ENCODE assay signal across 14 cellular contexts in the genomic region with DNA sequence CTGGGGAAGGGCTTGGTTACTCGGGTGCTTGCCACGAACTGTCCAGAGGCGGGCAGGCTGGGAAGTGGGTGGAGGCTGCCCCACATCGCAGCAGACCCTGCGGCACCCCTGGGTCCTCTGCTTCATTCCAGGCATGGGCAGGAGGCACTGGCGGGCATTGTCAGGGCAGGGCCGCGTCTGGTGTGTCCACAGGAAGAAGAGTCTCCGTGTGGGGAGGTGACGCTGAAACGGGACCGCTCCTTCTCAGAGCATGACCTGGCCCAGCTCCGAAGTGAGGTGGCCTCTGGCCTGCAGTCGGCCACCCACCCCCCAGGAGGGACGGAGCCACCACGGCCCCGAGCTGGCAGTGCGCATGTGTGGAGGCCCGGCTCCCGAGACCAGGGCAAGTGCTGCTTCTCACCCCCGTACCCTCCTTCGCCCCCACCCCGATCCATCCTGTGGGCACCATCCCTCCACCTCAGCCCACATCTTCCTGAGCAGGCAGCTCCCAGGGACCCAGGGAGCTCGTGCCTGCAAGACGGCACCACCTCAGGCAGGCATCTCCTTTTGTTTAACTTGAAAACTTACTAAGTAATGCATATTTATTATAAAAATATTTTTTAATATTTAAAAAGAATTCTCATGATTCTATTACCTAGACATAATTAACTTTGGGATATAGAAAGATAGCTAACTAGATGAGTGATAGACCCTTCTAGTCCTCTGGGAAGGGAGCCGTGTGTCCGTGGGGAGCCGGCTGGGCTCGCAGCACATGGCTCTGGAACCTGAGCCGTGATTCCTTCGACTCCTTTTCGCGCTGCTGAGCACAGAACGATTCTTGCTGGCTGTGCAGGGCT. TPM values are rescaled to one million over a fixed set of nuclear protein-coding genes. Genes with fewer than 3 reads are reported as not detected.
A peak's percentile ranks its signal among the peaks of the same experiment; 100 is the strongest.
DNase-seq lines count a peak whose midpoint lies in the region; ATAC-seq, FAIRE-seq and TF ChIP-seq lines count a peak whose summit lies in the region.
"Had no signal": no experiment of that assay in that cellular context is flagged by ENCODE, and none has a peak within 500 bp of the region (broad histone marks: within the 10 kb centered on the region; RNA-seq: fewer than 3 reads in every experiment).

No MANE protein-coding gene starts in this region.

- no peak overlapping the region for H2AK5ac ChIP-seq in neuronal stem cell (ENCODE audit: low read depth, low read length)

- POLR2A ChIA-PET in HEK293 (lab: Yijun Ruan, JAX): interaction anchor here (0.6 to 3.1 kb wide), 4 partner anchors 13 to 44 kb away, joined by 3 to 22 read pairs (median 4); a partner anchor contains a TSS
- POLR2A ChIA-PET in K562 (lab: Yijun Ruan, JAX): interaction anchor here (0.6 to 3.5 kb wide), 3 partner anchors 14 to 152 kb away, joined by 3 to 25 read pairs (median 7); a partner anchor contains a TSS

- TF ChIP-seq CTCF in HEK293 (tag by site-specific recombination; IDR thresholded peaks at IDR 0.05) (no peak), K562 (IDR thresholded peaks at IDR 0.05 in 2 of 3, conservative IDR thresholded peaks at IDR 0.05 in 1 of 3; ENCODE audit: insufficient read depth in 2 of 3, low read depth in 1 of 3, low read length in 3 of 3) (no peak)

- FAIRE-seq in K562 (lab: Jason Lieb, UNC): no peak
- FAIRE-seq: H1 had no signal

- BruUV-seq in K562 (replicated peaks; lab: Mats Ljungman, UMichigan): no TSS peak

- peaks cover 3% of the 10 kb centered on the region for H3K79me1 ChIP-seq in neuronal stem cell (ENCODE audit: low read depth, low read length)

- WGBS in K562 (ENCODE audit: insufficient coverage, low coverage, missing lambda C conversion rate): 62% methylated on average over 28 of the region's 34 CpGs
- WGBS in neuronal stem cell (ENCODE audit: extremely low coverage in 2 of 2, insufficient read length in 2 of 2, insufficient replicate concordance in 1 of 2), 2 donors: no CpG with 5 or more reads among the region's 34 CpGs

- H3K4me3 ChIP-seq in HEK293 (ENCODE audit: low read depth, low read length) (no peak overlapping the region), K562 (no peak overlapping the region), neuronal stem cell (ENCODE audit: low read length in 2 of 2) (no peak overlapping the region)
- H3K4me3 ChIP-seq in effector memory CD4-positive, alpha-beta T cell (ENCODE audit: insufficient read depth, low read depth, low read length, poor library complexity, severe bottlenecking): no peak overlapping the region
- H3K4me3 ChIP-seq: BLaER1 treated with 17β-estradiol and CSF1 and Interleukin-3, amounts not matched to agents 10 nM and 100 nM; HAP-1 had no signal

- peak overlapping the region; percentile 17 for H3K18ac ChIP-seq in neuronal stem cell (ENCODE audit: low read length)

- H3K4me2 ChIP-seq in K562 (ENCODE audit: insufficient read depth, low read length) (no peak overlapping the region), neuronal stem cell (ENCODE audit: insufficient read depth, low read length, poor library complexity, severe bottlenecking) (no peak overlapping the region)
- H3K4me2 ChIP-seq: BLaER1 treated with 17β-estradiol and CSF1 and Interleukin-3, amounts not matched to agents 10 nM and 100 nM had no signal

- DNase-seq in K562 (ENCODE audit: extremely low read depth in 1 of 4, low spot score in 3 of 4) (no peak), neuronal stem cell (ENCODE audit: low spot score) (no peak), UCSD-AML1 (lab: John Stamatoyannopoulos, UW; ENCODE audit: unreplicated experiment) (no peak), T1000 (lab: John Stamatoyannopoulos, UW) (no peak)
- no peak for DNase-seq in effector memory CD4-positive, alpha-beta T cell
- DNase-seq: Calu3, DMS79 treated with DMSO at 0.1 percent for 48 hours, GF-D8 had no signal

- no peak overlapping the region for H3K27ac ChIP-seq in HEK293 (ENCODE audit: extremely low read depth, low read depth, low read length)
- no peak overlapping the region for H3K27ac ChIP-seq in K562 (ENCODE audit: extremely low read depth, low read depth, low read length)
- H3K27ac ChIP-seq in neuronal stem cell (replicated peaks; ENCODE audit: low read length): no peak overlapping the region
- H3K27ac ChIP-seq in effector memory CD4-positive, alpha-beta T cell (ENCODE audit: insufficient read depth, low read length, poor library complexity, severe bottlenecking): no peak overlapping the region
- H3K27ac ChIP-seq: BLaER1 treated with 17β-estradiol and CSF1 and Interleukin-3, amounts not matched to agents 10 nM and 100 nM; HL-60 had no signal

- H2AFZ ChIP-seq in K562 (ENCODE audit: low read depth, low read length) (no peak overlapping the region), neuronal stem cell (ENCODE audit: low read length) (no peak overlapping the region)

- CTCF ChIA-PET in HEK293 (lab: Yijun Ruan, JAX) (interaction anchor here (0.5 to 3.2 kb wide), 13 partner anchors 12 to 153 kb away, joined by 3 to 34 read pairs (median 4); a partner anchor contains a TSS), K562 (lab: Yijun Ruan, JAX; ENCODE audit: low intra/inter-chr PET ratio) (no interaction called here)

- no peak overlapping the region for H2BK15ac ChIP-seq in neuronal stem cell (ENCODE audit: low read length)

- H3K79me2 ChIP-seq in K562 (ENCODE audit: control insufficient read depth, insufficient read depth, low read length): no peaks in the 10 kb centered on the region

- H3K4me1 ChIP-seq in HEK293 (ENCODE audit: control insufficient read depth, insufficient read depth, low read length): no peaks in the 10 kb centered on the region
- H3K4me1 ChIP-seq in K562 (replicated peaks in 1 of 2; ENCODE audit: control insufficient read depth in 2 of 2, insufficient read depth in 2 of 2, low read length in 2 of 2): peaks cover 3 to 43% of the 10 kb centered on the region in 2 experiments
- no peaks in the 10 kb centered on the region for H3K4me1 ChIP-seq in neuronal stem cell (ENCODE audit: control insufficient read depth in 2 of 2, insufficient read depth in 1 of 2, low read depth in 1 of 2, low read length in 2 of 2)
- H3K4me1 ChIP-seq in effector memory CD4-positive, alpha-beta T cell (ENCODE audit: control insufficient read depth, insufficient read depth, low read length, poor library complexity, severe bottlenecking): peaks cover 22% of the 10 kb centered on the region
- H3K4me1 ChIP-seq: HAP-1 had no signal

- peak overlapping the region in 1 of 2 experiments; percentile 58; a peak in 2 of 4 replicates for H3K9ac ChIP-seq in K562 (ENCODE audit: insufficient read depth in 1 of 2, low read depth in 2 of 2, low read length in 2 of 2)
- H3K9ac ChIP-seq in neuronal stem cell (ENCODE audit: low read depth, low read length, poor library complexity): no peak overlapping the region
- H3K9ac ChIP-seq: BLaER1 treated with 17β-estradiol and CSF1 and Interleukin-3, amounts not matched to agents 10 nM and 100 nM had no signal

- ATAC-seq in K562: no peak
- ATAC-seq: CD8-positive, alpha-beta T cell had no signal

- intact Hi-C loops in K562 (cut with micrococcal nuclease): no loop called here

- H3K4ac ChIP-seq in neuronal stem cell (ENCODE audit: low read length): no peak overlapping the region

- H4K8ac ChIP-seq in neuronal stem cell (ENCODE audit: low read depth, low read length): no peak overlapping the region

- H2BK120ac ChIP-seq in neuronal stem cell (ENCODE audit: low read depth, low read length): no peak overlapping the region

- H2BK12ac ChIP-seq in neuronal stem cell (ENCODE audit: low read length): peak overlapping the region; percentile 58

- H3K9me3 ChIP-seq in HEK293 (ENCODE audit: control insufficient read depth, insufficient read depth, low read depth, low read length) (no peaks in the 10 kb centered on the region), K562 (replicated peaks; ENCODE audit: control insufficient read depth, insufficient read depth, low read depth, low read length) (no peaks in the 10 kb centered on the region), neuronal stem cell (replicated peaks in 1 of 2; ENCODE audit: control insufficient read depth in 2 of 2, insufficient read depth in 1 of 2, low read depth in 1 of 2, low read length in 2 of 2) (no peaks in the 10 kb centered on the region)
- no peaks in the 10 kb centered on the region for H3K9me3 ChIP-seq in effector memory CD4-positive, alpha-beta T cell (ENCODE audit: control insufficient read depth, low read length)
- H3K9me3 ChIP-seq: BLaER1 treated with 17β-estradiol and CSF1 and Interleukin-3, amounts not matched to agents 10 nM and 100 nM; HAP-1 had no signal

- no peak for TF ChIP-seq POLR2A in K562 (conservative IDR thresholded peaks at IDR 0.05)

- no peak for TF ChIP-seq RAD21 in K562 (CRISPR knock-in tag; conservative IDR thresholded peaks at IDR 0.05 in 1 of 2, IDR thresholded peaks at IDR 0.05 in 1 of 2)

- in situ Hi-C loops in K562 (cut with MboI): no loop called here

- H2BK5ac ChIP-seq in neuronal stem cell (ENCODE audit: low read length): no peak overlapping the region

- H3K14ac ChIP-seq in neuronal stem cell (ENCODE audit: low read length): no peak overlapping the region

- H4K91ac ChIP-seq in neuronal stem cell (ENCODE audit: low read depth, low read length, poor library complexity): no peak overlapping the region

- no peaks in the 10 kb centered on the region for H3K9me1 ChIP-seq in K562 (ENCODE audit: control insufficient read depth, insufficient read depth, low read length)

- no peaks in the 10 kb centered on the region for H4K20me1 ChIP-seq in K562 (replicated peaks; ENCODE audit: control insufficient read depth, insufficient read depth, low read length)

- no peak overlapping the region for H3K23ac ChIP-seq in neuronal stem cell (ENCODE audit: low read depth, low read length, poor library complexity)

- TF ChIP-seq EP300 in K562 (IDR thresholded peaks at IDR 0.05; ENCODE audit: low read length): no peak

- H3K27me3 ChIP-seq in K562 (ENCODE audit: control insufficient read depth in 2 of 2, insufficient read depth in 2 of 2, low read length in 2 of 2): no peaks in the 10 kb centered on the region
- no peaks in the 10 kb centered on the region for H3K27me3 ChIP-seq in neuronal stem cell (ENCODE audit: control insufficient read depth in 3 of 3, insufficient read depth in 3 of 3, low read depth in 1 of 3, low read length in 3 of 3)
- H3K27me3 ChIP-seq in effector memory CD4-positive, alpha-beta T cell (replicated peaks; ENCODE audit: control insufficient read depth, insufficient read depth, low read length, poor library complexity, severe bottlenecking): no peaks in the 10 kb centered on the region

- H3K36me3 ChIP-seq in HEK293 (ENCODE audit: control insufficient read depth in 2 of 2, insufficient read depth in 1 of 2, low read length in 2 of 2): peaks cover 8 to 60% of the 10 kb centered on the region in 2 experiments; a peak in 2 of 3 replicates
- H3K36me3 ChIP-seq in K562 (ENCODE audit: control insufficient read depth, insufficient read depth, low read length): no peaks in the 10 kb centered on the region; the same call in 2 of the 3 replicates
- H3K36me3 ChIP-seq in neuronal stem cell (replicated peaks in 1 of 2; ENCODE audit: control insufficient read depth in 2 of 2, insufficient read depth in 2 of 2, low read length in 2 of 2): peaks cover 12 to 68% of the 10 kb centered on the region in 2 donors
- no peaks in the 10 kb centered on the region for H3K36me3 ChIP-seq in effector memory CD4-positive, alpha-beta T cell (ENCODE audit: control insufficient read depth, insufficient read depth, low read length)
- H3K36me3 ChIP-seq: BLaER1 treated with 17β-estradiol and CSF1 and Interleukin-3, amounts not matched to agents 10 nM and 100 nM had no signal

RNA-seq across cellular contexts. Expression of a gene that starts 14.2 kb away (rescaled TPM):
- 678 and 1,286 TPM in 2 replicates for total RNA-seq in K562 (2011; cell fraction: chromatin; rRNA removed; ENCODE audit: low replicate concordance)
- 495 and 571 TPM in 2 replicates for total RNA-seq in K562 (2011; cell fraction: nucleolus; rRNA removed)
- total RNA-seq in K562 (2011; cell fraction: nucleoplasm; rRNA removed): 387 and 470 TPM in 2 replicates
- total RNA-seq in K562 (2014; rRNA removed) (102 and 110 TPM in 2 replicates), K562 (2014; rRNA removed; fragmentation: Illumina TruSeq; extraction: Trizol) (37.2 and 38.0 TPM in 2 replicates), K562 (2015; rRNA removed; fragmentation: Illumina TruSeq; extraction: Trizol) (63.2 and 65.1 TPM in 2 replicates), K562 (2021) (123 and 140 TPM in 2 replicates)
- polyA plus RNA-seq in K562 (2011; rRNA removed) (83.8 and 123 TPM in 2 replicates), K562 (2014; fragmentation: Illumina TruSeq; extraction: Trizol) (87.5 and 96.8 TPM in 2 replicates), K562 (2014; fragmentation: Nextera tagmentation; extraction: Ambion mirVana) (1 to 10 TPM; 9.0 TPM), K562 (2014; rRNA removed) (122 and 154 TPM in 2 replicates)
- polyA plus RNA-seq in K562 (2011; cell fraction: cytosol; rRNA removed): 86.7 and 116 TPM in 2 replicates
- 392 and 540 TPM in 2 replicates for polyA plus RNA-seq in K562 (2011; cell fraction: nucleus; rRNA removed)
- polyA plus RNA-seq in K562 (2012): 147 and 150 TPM in 2 replicates
- polyA minus RNA-seq in K562 (2011; rRNA and poly(A)+ RNA removed): 51.2 and 58.2 TPM in 2 replicates
- polyA minus RNA-seq in K562 (2011; cell fraction: cytosol; rRNA and poly(A)+ RNA removed): 47.2 and 50.0 TPM in 2 replicates
- polyA minus RNA-seq in K562 (2011; cell fraction: nucleus; rRNA and poly(A)+ RNA removed): 72.7 and 97.1 TPM in 2 replicates
- 136 TPM for polyA plus RNA-seq in neuronal stem cell (2013, experiment 1 of 2)
- 136 TPM for polyA plus RNA-seq in neuronal stem cell (2013, experiment 2 of 2)

RNA-seq across cellular contexts. Expression of a gene that starts 30.9 kb away (rescaled TPM):
- 16.2 and 31.3 TPM in 2 replicates for total RNA-seq in K562 (2011; cell fraction: chromatin; rRNA removed; ENCODE audit: low replicate concordance)
- 15.7 and 25.0 TPM in 2 replicates for total RNA-seq in K562 (2011; cell fraction: nucleolus; rRNA removed)
- total RNA-seq in K562 (2011; cell fraction: nucleoplasm; rRNA removed): 13.4 and 13.9 TPM in 2 replicates
- total RNA-seq in K562 (2014; rRNA removed) (6.5 and 6.9 TPM in 2 replicates), K562 (2014; rRNA removed; fragmentation: Illumina TruSeq; extraction: Trizol) (2.9 TPM in 2 replicates), K562 (2015; rRNA removed; fragmentation: Illumina TruSeq; extraction: Trizol) (4.1 and 4.6 TPM in 2 replicates), K562 (2021) (6.9 and 8.9 TPM in 2 replicates)
- polyA plus RNA-seq in K562 (2011; rRNA removed) (4.7 and 6.0 TPM in 2 replicates), K562 (2014; fragmentation: Illumina TruSeq; extraction: Trizol) (3.9 and 4.0 TPM in 2 replicates), K562 (2014; fragmentation: Nextera tagmentation; extraction: Ambion mirVana) (under 1 TPM; 0.70 to 0.76 TPM), K562 (2014; rRNA removed) (5.5 and 7.5 TPM in 2 replicates)
- polyA plus RNA-seq in K562 (2011; cell fraction: cytosol; rRNA removed): 4.6 and 8.1 TPM in 2 replicates
- 19.7 and 32.5 TPM in 2 replicates for polyA plus RNA-seq in K562 (2011; cell fraction: nucleus; rRNA removed)
- polyA plus RNA-seq in K562 (2012): 3.8 and 5.7 TPM in 2 replicates
- 2.1 and 3.5 TPM in 2 replicates for polyA minus RNA-seq in K562 (2011; rRNA and poly(A)+ RNA removed)
- 4.3 and 7.3 TPM in 2 replicates for polyA minus RNA-seq in K562 (2011; cell fraction: cytosol; rRNA and poly(A)+ RNA removed)
- polyA minus RNA-seq in K562 (2011; cell fraction: nucleus; rRNA and poly(A)+ RNA removed): 6.5 and 8.2 TPM in 2 replicates
- polyA plus RNA-seq in neuronal stem cell (2013, experiment 1 of 2): 7.0 TPM
- 7.0 TPM for polyA plus RNA-seq in neuronal stem cell (2013, experiment 2 of 2)

RNA-seq across cellular contexts. Expression of a gene that starts 42.7 kb away (rescaled TPM):
- 912 and 1,798 TPM in 2 replicates for total RNA-seq in K562 (2011; cell fraction: chromatin; rRNA removed; ENCODE audit: low replicate concordance)
- 750 and 775 TPM in 2 replicates for total RNA-seq in K562 (2011; cell fraction: nucleolus; rRNA removed)
- 650 and 708 TPM in 2 replicates for total RNA-seq in K562 (2011; cell fraction: nucleoplasm; rRNA removed)
- total RNA-seq in K562 (2014; rRNA removed) (53.4 and 72.0 TPM in 2 replicates), K562 (2014; rRNA removed; fragmentation: Illumina TruSeq; extraction: Trizol) (40.2 and 48.6 TPM in 2 replicates), K562 (2015; rRNA removed; fragmentation: Illumina TruSeq; extraction: Trizol) (46.4 and 51.6 TPM in 2 replicates), K562 (2021) (108 and 115 TPM in 2 replicates)
- polyA plus RNA-seq in K562 (2011; rRNA removed) (65.4 and 83.5 TPM in 2 replicates), K562 (2014; fragmentation: Illumina TruSeq; extraction: Trizol) (72.8 and 78.9 TPM in 2 replicates), K562 (2014; fragmentation: Nextera tagmentation; extraction: Ambion mirVana) (1 to 10 TPM; 6.9 to 9.3 TPM), K562 (2014; rRNA removed) (114 TPM in 2 replicates)
- 48.3 and 57.4 TPM in 2 replicates for polyA plus RNA-seq in K562 (2011; cell fraction: cytosol; rRNA removed)
- 378 and 509 TPM in 2 replicates for polyA plus RNA-seq in K562 (2011; cell fraction: nucleus; rRNA removed)
- 61.8 and 65.9 TPM in 2 replicates for polyA plus RNA-seq in K562 (2012)
- 109 and 120 TPM in 2 replicates for polyA minus RNA-seq in K562 (2011; rRNA and poly(A)+ RNA removed)
- 54.5 and 57.5 TPM in 2 replicates for polyA minus RNA-seq in K562 (2011; cell fraction: cytosol; rRNA and poly(A)+ RNA removed)
- 197 and 206 TPM in 2 replicates for polyA minus RNA-seq in K562 (2011; cell fraction: nucleus; rRNA and poly(A)+ RNA removed)
- 18.4 TPM for polyA plus RNA-seq in neuronal stem cell (2013, experiment 1 of 2)
- polyA plus RNA-seq in neuronal stem cell (2013, experiment 2 of 2): 21.0 TPM

RNA-seq across cellular contexts. Expression of a gene that starts 59.5 kb away (rescaled TPM):
- 70.1 and 162 TPM in 2 replicates for total RNA-seq in K562 (2011; cell fraction: chromatin; rRNA removed; ENCODE audit: low replicate concordance)
- total RNA-seq in K562 (2011; cell fraction: nucleolus; rRNA removed): 54.5 and 55.7 TPM in 2 replicates
- total RNA-seq in K562 (2011; cell fraction: nucleoplasm; rRNA removed): 90.5 and 111 TPM in 2 replicates
- total RNA-seq in K562 (2014; rRNA removed): 3.1 and 3.3 TPM in 2 replicates
- 0.67 and 0.87 TPM in 2 replicates for total RNA-seq in K562 (2014; rRNA removed; fragmentation: Illumina TruSeq; extraction: Trizol)
- 2.0 and 2.1 TPM in 2 replicates for total RNA-seq in K562 (2015; rRNA removed; fragmentation: Illumina TruSeq; extraction: Trizol)
- 3.4 and 3.5 TPM in 2 replicates for total RNA-seq in K562 (2021)
- polyA plus RNA-seq in K562 (2011; rRNA removed): 3.5 and 4.2 TPM in 2 replicates
- 5.6 and 6.1 TPM in 2 replicates for polyA plus RNA-seq in K562 (2011; cell fraction: cytosol; rRNA removed)
- polyA plus RNA-seq in K562 (2011; cell fraction: nucleus; rRNA removed): 27.9 and 42.6 TPM in 2 replicates
- 3.6 and 4.6 TPM in 2 replicates for polyA plus RNA-seq in K562 (2012)
- polyA plus RNA-seq in K562 (2014; fragmentation: Illumina TruSeq; extraction: Trizol): 1.5 and 2.7 TPM in 2 replicates
- polyA plus RNA-seq in K562 (2014; fragmentation: Nextera tagmentation; extraction: Ambion mirVana): under 1 TPM in 1 of 2 experiments, not detected in 1; 0.14 TPM
- 4.7 and 5.3 TPM in 2 replicates for polyA plus RNA-seq in K562 (2014; rRNA removed)
- 6.4 and 10.6 TPM in 2 replicates for polyA minus RNA-seq in K562 (2011; rRNA and poly(A)+ RNA removed)
- polyA minus RNA-seq in K562 (2011; cell fraction: cytosol; rRNA and poly(A)+ RNA removed): 1.6 and 2.7 TPM in 2 replicates
- polyA minus RNA-seq in K562 (2011; cell fraction: nucleus; rRNA and poly(A)+ RNA removed): 6.1 and 6.7 TPM in 2 replicates
- 2.1 TPM for polyA plus RNA-seq in neuronal stem cell (2013, experiment 1 of 2)
- 2.1 TPM for polyA plus RNA-seq in neuronal stem cell (2013, experiment 2 of 2)
